ENCODE assay signal across 8 cellular contexts in the genomic region with DNA sequence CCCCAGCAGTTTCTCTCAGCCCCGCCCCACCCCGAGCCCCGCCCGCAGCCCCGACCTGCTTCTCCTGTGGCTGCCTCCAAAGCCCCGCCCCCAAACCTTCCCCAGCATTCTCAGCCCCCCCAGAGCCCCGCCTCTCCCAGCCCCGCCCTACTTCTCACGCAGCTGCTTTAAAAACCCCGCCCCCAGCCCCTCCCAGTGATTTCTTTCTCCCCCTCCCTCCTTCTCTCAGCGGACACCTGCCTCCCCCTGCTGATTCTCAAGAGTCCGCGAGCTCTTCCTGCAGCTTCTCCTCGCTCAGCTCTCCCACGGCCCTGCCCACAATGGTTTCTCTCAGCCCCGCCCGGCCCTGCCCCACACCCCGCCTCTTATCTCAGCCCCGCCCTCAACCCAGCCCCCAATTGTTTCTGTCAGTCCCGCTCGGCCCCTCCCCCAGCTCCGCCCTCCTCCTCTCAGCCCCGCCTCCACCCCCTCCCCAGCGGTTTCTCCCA. TPM values are rescaled to one million over a fixed set of nuclear protein-coding genes. Genes with fewer than 3 reads are reported as not detected.
A peak's percentile ranks its signal among the peaks of the same experiment; 100 is the strongest.
DNase-seq lines count a peak whose midpoint lies in the region; ATAC-seq, FAIRE-seq and TF ChIP-seq lines count a peak whose summit lies in the region.

No MANE protein-coding gene starts in this region.

- TF ChIP-seq EP300 in K562 (IDR thresholded peaks at IDR 0.05; ENCODE audit: low read length), result no peak

- H4K20me1 ChIP-seq in K562 (replicated peaks; ENCODE audit: control insufficient read depth, insufficient read depth, low read length), result no peaks in the 10 kb centered on the region; the same call in 1 of the 2 replicates

- H3K9me1 ChIP-seq in K562 (ENCODE audit: control insufficient read depth, insufficient read depth, low read length), result no peaks in the 10 kb centered on the region

- no peak for TF ChIP-seq POLR2A in K562 (conservative IDR thresholded peaks at IDR 0.05)

- H3K4me1 ChIP-seq in K562 (replicated peaks in 1 of 2; ENCODE audit: control insufficient read depth in 2 of 2, insufficient read depth in 2 of 2, low read length in 2 of 2) (peaks cover 8 to 16% of the 10 kb centered on the region in 2 experiments; a peak in 4 of 5 replicates), iPS-15b (ENCODE audit: control insufficient read depth, insufficient read depth, low read length) (no peaks in the 10 kb centered on the region)

- BruUV-seq in K562 (replicated peaks; lab: Mats Ljungman, UMichigan), result no TSS peak

- intact Hi-C loops in K562 (cut with micrococcal nuclease), result loop anchor here (5.0 kb wide), 1 partner anchor 33 kb away; a partner anchor contains a TSS

- H3K36me3 ChIP-seq in K562 (ENCODE audit: control insufficient read depth, insufficient read depth, low read length) (no peaks in the 10 kb centered on the region), iPS-15b (ENCODE audit: control insufficient read depth, insufficient read depth, low read length) (no peaks in the 10 kb centered on the region)

- H3K9me3 ChIP-seq in K562 (replicated peaks; ENCODE audit: control insufficient read depth, insufficient read depth, low read depth, low read length), result no peaks in the 10 kb centered on the region
- H3K9me3 ChIP-seq in iPS-15b (ENCODE audit: control insufficient read depth, insufficient read depth, low read length), result no peaks in the 10 kb centered on the region

- H3K27me3 ChIP-seq in K562 (ENCODE audit: control insufficient read depth in 2 of 2, insufficient read depth in 2 of 2, low read length in 2 of 2) (no peaks in the 10 kb centered on the region), iPS-15b (ENCODE audit: control insufficient read depth, insufficient read depth, low read length) (peaks cover 3% of the 10 kb centered on the region)

- in situ Hi-C loops in K562 (cut with MboI), result no loop called here

- H3K9ac ChIP-seq in K562 (ENCODE audit: insufficient read depth in 1 of 2, low read depth in 2 of 2, low read length in 2 of 2), result peak overlapping the region; percentile 74 to 95; a peak in 3 of 4 replicates
- no peak overlapping the region for H3K9ac ChIP-seq in iPS-15b (ENCODE audit: low read depth, low read length)

- peak overlapping the region; percentile 100 for H2AFZ ChIP-seq in K562 (ENCODE audit: low read depth, low read length)

- no CpG with 5 or more reads among the region's 24 CpGs for WGBS in K562 (ENCODE audit: insufficient coverage, low coverage, missing lambda C conversion rate)

- no peak for TF ChIP-seq RAD21 in K562 (CRISPR knock-in tag; conservative IDR thresholded peaks at IDR 0.05 in 1 of 2, IDR thresholded peaks at IDR 0.05 in 1 of 2)

- ATAC-seq in HG02759 (IDR thresholded peaks at IDR 0.05; ENCODE audit: unreplicated experiment) (peak; percentile 1), K562 (peak; percentile 72), HG03095 (IDR thresholded peaks at IDR 0.05; ENCODE audit: unreplicated experiment) (no peak)

- no peak for TF ChIP-seq CTCF in K562 (IDR thresholded peaks at IDR 0.05 in 2 of 3, conservative IDR thresholded peaks at IDR 0.05 in 1 of 3; ENCODE audit: insufficient read depth in 2 of 3, low read depth in 1 of 3, low read length in 3 of 3)

- DNase-seq in GDM1 (lab: John Stamatoyannopoulos, UW) (peak; percentile 87), NCI-H187 treated with DMSO at 0.1 percent for 48 hours (lab: John Stamatoyannopoulos, UW) (peak; percentile 91), UCSD-AML1 (lab: John Stamatoyannopoulos, UW; ENCODE audit: unreplicated experiment) (peak; percentile 92), K562 (ENCODE audit: extremely low read depth in 1 of 4, low spot score in 3 of 4) (peak; percentile 82 to 92 (median 88)), skeletal muscle cell (ENCODE audit: low read depth) (peak; percentile 65)

- FAIRE-seq in K562 (lab: Jason Lieb, UNC), result no peak

- peak overlapping the region; percentile 91 for H3K4me2 ChIP-seq in K562 (ENCODE audit: insufficient read depth, low read length)

- H3K27ac ChIP-seq in K562 (ENCODE audit: extremely low read depth, low read depth, low read length), result peak overlapping the region; percentile 81; the same call in 2 of the 3 replicates

- CTCF ChIA-PET in K562 (lab: Yijun Ruan, JAX; ENCODE audit: low intra/inter-chr PET ratio), result no interaction called here

- H3K4me3 ChIP-seq in K562 (peak overlapping the region; percentile 71), iPS-15b (ENCODE audit: low read depth, low read length) (peak overlapping the region; percentile 71), skeletal muscle cell (ENCODE audit: low read depth, low read length) (peak overlapping the region; percentile 75)

- peaks cover 9% of the 10 kb centered on the region; the same call in 1 of the 3 replicates for H3K79me2 ChIP-seq in K562 (ENCODE audit: control insufficient read depth, insufficient read depth, low read length)

- POLR2A ChIA-PET in K562 (lab: Yijun Ruan, JAX), result interaction anchor here (1.2 to 1.6 kb wide), 2 partner anchors 12 to 35 kb away, joined by 3 to 4 read pairs; a partner anchor contains a TSS

RNA-seq across cellular contexts. Expression of a gene that starts 0.6 kb away (rescaled TPM):
- total RNA-seq in K562 (2011; cell fraction: chromatin; rRNA removed; ENCODE audit: low replicate concordance), result 15.2 and 24.3 TPM in 2 replicates
- total RNA-seq in K562 (2011; cell fraction: nucleolus; rRNA removed), result 14.3 and 19.2 TPM in 2 replicates
- total RNA-seq in K562 (2011; cell fraction: nucleoplasm; rRNA removed), result 14.2 and 19.9 TPM in 2 replicates
- total RNA-seq in K562 (2014; rRNA removed) (14.4 and 16.7 TPM in 2 replicates), K562 (2014; rRNA removed; fragmentation: Illumina TruSeq; extraction: Trizol) (18.0 and 18.1 TPM in 2 replicates), K562 (2015; rRNA removed; fragmentation: Illumina TruSeq; extraction: Trizol) (20.8 and 21.6 TPM in 2 replicates), K562 (2021) (20.9 and 23.0 TPM in 2 replicates)
- polyA plus RNA-seq in K562 (2011; rRNA removed) (25.6 and 32.9 TPM in 2 replicates), K562 (2014; fragmentation: Illumina TruSeq; extraction: Trizol) (19.5 and 20.7 TPM in 2 replicates), K562 (2014; fragmentation: Nextera tagmentation; extraction: Ambion mirVana) (10 to 100 TPM in 1 of 2 experiments, 1 to 10 TPM in 1; 6.3 to 12.2 TPM), K562 (2014; rRNA removed) (17.5 and 18.2 TPM in 2 replicates)
- 15.7 and 19.0 TPM in 2 replicates for polyA plus RNA-seq in K562 (2011; cell fraction: cytosol; rRNA removed)
- 21.4 and 23.6 TPM in 2 replicates for polyA plus RNA-seq in K562 (2011; cell fraction: nucleus; rRNA removed)
- 22.8 and 26.0 TPM in 2 replicates for polyA plus RNA-seq in K562 (2012)
- 11.3 and 12.2 TPM in 2 replicates for polyA minus RNA-seq in K562 (2011; rRNA and poly(A)+ RNA removed)
- polyA minus RNA-seq in K562 (2011; cell fraction: cytosol; rRNA and poly(A)+ RNA removed), result 8.0 and 8.7 TPM in 2 replicates
- 16.7 and 24.5 TPM in 2 replicates for polyA minus RNA-seq in K562 (2011; cell fraction: nucleus; rRNA and poly(A)+ RNA removed)

RNA-seq across cellular contexts. Expression of a gene that starts 9.5 kb away (rescaled TPM):
- total RNA-seq in K562 (2011; cell fraction: chromatin; rRNA removed; ENCODE audit: low replicate concordance), result not detected in 2 replicates
- total RNA-seq in K562 (2011; cell fraction: nucleolus; rRNA removed), result not detected in 2 replicates
- total RNA-seq in K562 (2011; cell fraction: nucleoplasm; rRNA removed), result not detected in 2 replicates
- total RNA-seq in K562 (2014; rRNA removed) (not detected in 2 replicates), K562 (2014; rRNA removed; fragmentation: Illumina TruSeq; extraction: Trizol) (not detected in 2 replicates), K562 (2015; rRNA removed; fragmentation: Illumina TruSeq; extraction: Trizol) (not detected in 2 replicates), K562 (2021) (not detected in 2 replicates)
- polyA plus RNA-seq in K562 (2011; rRNA removed) (0.10 TPM in 1 of 2 replicates, not detected in the other), K562 (2014; fragmentation: Illumina TruSeq; extraction: Trizol) (not detected in 2 replicates), K562 (2014; fragmentation: Nextera tagmentation; extraction: Ambion mirVana) (under 1 TPM in 1 of 2 experiments, not detected in 1; 0.08 TPM), K562 (2014; rRNA removed) (not detected in 2 replicates)
- not detected in 2 replicates for polyA plus RNA-seq in K562 (2011; cell fraction: cytosol; rRNA removed)
- 0.10 TPM in 1 of 2 replicates, not detected in the other for polyA plus RNA-seq in K562 (2011; cell fraction: nucleus; rRNA removed)
- polyA plus RNA-seq in K562 (2012), result 0.07 and 0.15 TPM in 2 replicates
- not detected in 2 replicates for polyA minus RNA-seq in K562 (2011; rRNA and poly(A)+ RNA removed)
- not detected in 2 replicates for polyA minus RNA-seq in K562 (2011; cell fraction: cytosol; rRNA and poly(A)+ RNA removed)
- polyA minus RNA-seq in K562 (2011; cell fraction: nucleus; rRNA and poly(A)+ RNA removed), result not detected in 2 replicates

RNA-seq across cellular contexts. Expression of a gene that starts 35.1 kb away (rescaled TPM):
- total RNA-seq in K562 (2011; cell fraction: chromatin; rRNA removed; ENCODE audit: low replicate concordance), result 10.7 and 16.7 TPM in 2 replicates
- total RNA-seq in K562 (2011; cell fraction: nucleolus; rRNA removed), result 9.7 and 12.8 TPM in 2 replicates
- total RNA-seq in K562 (2011; cell fraction: nucleoplasm; rRNA removed), result 11.2 and 19.3 TPM in 2 replicates
- total RNA-seq in K562 (2014; rRNA removed) (11.2 and 13.1 TPM in 2 replicates), K562 (2014; rRNA removed; fragmentation: Illumina TruSeq; extraction: Trizol) (6.7 and 6.8 TPM in 2 replicates), K562 (2015; rRNA removed; fragmentation: Illumina TruSeq; extraction: Trizol) (6.7 and 8.2 TPM in 2 replicates), K562 (2021) (11.1 and 12.0 TPM in 2 replicates)
- polyA plus RNA-seq in K562 (2011; rRNA removed) (18.6 and 21.2 TPM in 2 replicates), K562 (2014; fragmentation: Illumina TruSeq; extraction: Trizol) (11.6 and 15.4 TPM in 2 replicates), K562 (2014; fragmentation: Nextera tagmentation; extraction: Ambion mirVana) (1 to 10 TPM; 2.0 to 2.2 TPM), K562 (2014; rRNA removed) (8.6 and 10.4 TPM in 2 replicates)
- polyA plus RNA-seq in K562 (2011; cell fraction: cytosol; rRNA removed), result 17.5 and 23.3 TPM in 2 replicates
- 16.3 and 21.7 TPM in 2 replicates for polyA plus RNA-seq in K562 (2011; cell fraction: nucleus; rRNA removed)
- 15.3 and 27.2 TPM in 2 replicates for polyA plus RNA-seq in K562 (2012)
- polyA minus RNA-seq in K562 (2011; rRNA and poly(A)+ RNA removed), result 13.9 and 16.8 TPM in 2 replicates
- polyA minus RNA-seq in K562 (2011; cell fraction: cytosol; rRNA and poly(A)+ RNA removed), result 9.7 and 15.1 TPM in 2 replicates
- polyA minus RNA-seq in K562 (2011; cell fraction: nucleus; rRNA and poly(A)+ RNA removed), result 6.3 and 8.4 TPM in 2 replicates

RNA-seq across cellular contexts. Expression of a gene that starts 47.1 kb away (rescaled TPM):
- total RNA-seq in K562 (2011; cell fraction: chromatin; rRNA removed; ENCODE audit: low replicate concordance), result 8.0 and 11.9 TPM in 2 replicates
- total RNA-seq in K562 (2011; cell fraction: nucleolus; rRNA removed), result 7.0 and 10.3 TPM in 2 replicates
- 8.7 and 10.4 TPM in 2 replicates for total RNA-seq in K562 (2011; cell fraction: nucleoplasm; rRNA removed)
- total RNA-seq in K562 (2014; rRNA removed), result 13.4 and 20.6 TPM in 2 replicates
- total RNA-seq in K562 (2014; rRNA removed; fragmentation: Illumina TruSeq; extraction: Trizol), result 9.6 and 11.2 TPM in 2 replicates
- total RNA-seq in K562 (2015; rRNA removed; fragmentation: Illumina TruSeq; extraction: Trizol), result 12.3 and 12.4 TPM in 2 replicates
- 12.8 and 14.9 TPM in 2 replicates for total RNA-seq in K562 (2021)
- polyA plus RNA-seq in K562 (2011; rRNA removed), result 11.9 and 31.2 TPM in 2 replicates
- 11.3 and 35.9 TPM in 2 replicates for polyA plus RNA-seq in K562 (2011; cell fraction: cytosol; rRNA removed)
- 8.7 and 25.4 TPM in 2 replicates for polyA plus RNA-seq in K562 (2011; cell fraction: nucleus; rRNA removed)
- 14.0 and 21.5 TPM in 2 replicates for polyA plus RNA-seq in K562 (2012)
- polyA plus RNA-seq in K562 (2014; fragmentation: Illumina TruSeq; extraction: Trizol), result 18.5 and 19.4 TPM in 2 replicates
- polyA plus RNA-seq in K562 (2014; fragmentation: Nextera tagmentation; extraction: Ambion mirVana), result 10 to 100 TPM; 11.7 to 14.1 TPM
- polyA plus RNA-seq in K562 (2014; rRNA removed), result 15.7 and 18.2 TPM in 2 replicates
- polyA minus RNA-seq in K562 (2011; rRNA and poly(A)+ RNA removed), result 3.8 and 13.4 TPM in 2 replicates
- polyA minus RNA-seq in K562 (2011; cell fraction: cytosol; rRNA and poly(A)+ RNA removed), result 5.2 and 14.5 TPM in 2 replicates
- 2.6 and 3.1 TPM in 2 replicates for polyA minus RNA-seq in K562 (2011; cell fraction: nucleus; rRNA and poly(A)+ RNA removed)

RNA-seq across cellular contexts. Expression of a gene that starts 54.9 kb away (rescaled TPM):
- 0.28 TPM in 1 of 2 replicates, not detected in the other for total RNA-seq in K562 (2011; cell fraction: chromatin; rRNA removed; ENCODE audit: low replicate concordance)
- total RNA-seq in K562 (2011; cell fraction: nucleolus; rRNA removed), result not detected in 2 replicates
- total RNA-seq in K562 (2011; cell fraction: nucleoplasm; rRNA removed), result 0.46 TPM in 1 of 2 replicates, not detected in the other
- total RNA-seq in K562 (2014; rRNA removed) (0.33 TPM in 1 of 2 replicates, not detected in the other), K562 (2014; rRNA removed; fragmentation: Illumina TruSeq; extraction: Trizol) (not detected in 2 replicates), K562 (2015; rRNA removed; fragmentation: Illumina TruSeq; extraction: Trizol) (0.11 TPM in 1 of 2 replicates, not detected in the other), K562 (2021) (0.11 TPM in 1 of 2 replicates, not detected in the other)
- polyA plus RNA-seq in K562 (2011; rRNA removed) (0.10 and 0.12 TPM in 2 replicates), K562 (2014; fragmentation: Illumina TruSeq; extraction: Trizol) (0.11 TPM in 1 of 2 replicates, not detected in the other), K562 (2014; fragmentation: Nextera tagmentation; extraction: Ambion mirVana) (under 1 TPM in 1 of 2 experiments, not detected in 1; 0.18 TPM), K562 (2014; rRNA removed) (not detected in 2 replicates)
- 0.45 TPM in 1 of 2 replicates, not detected in the other for polyA plus RNA-seq in K562 (2011; cell fraction: cytosol; rRNA removed)
- polyA plus RNA-seq in K562 (2011; cell fraction: nucleus; rRNA removed), result 0.37 and 0.46 TPM in 2 replicates
- 0.07 and 0.10 TPM in 2 replicates for polyA plus RNA-seq in K562 (2012)
- 0.15 and 0.18 TPM in 2 replicates for polyA minus RNA-seq in K562 (2011; rRNA and poly(A)+ RNA removed)
- not detected in 2 replicates for polyA minus RNA-seq in K562 (2011; cell fraction: cytosol; rRNA and poly(A)+ RNA removed)
- not detected in 2 replicates for polyA minus RNA-seq in K562 (2011; cell fraction: nucleus; rRNA and poly(A)+ RNA removed)
